2 cellular contexts compared by ENCODE assay signal in genomic region chr18:42414756-42415454, GRCh38.
TF ChIP-seq lines count a peak whose summit lies in the region.

No MANE protein-coding gene starts in this region.

TF ChIP-seq in SK-N-SH treated with all-trans-retinoic acid at 6 μM for 48 hours, 23 proteins besides CTCF, POLR2A, EP300 and RAD21 (continued from another document):
- 0 out of 2 replicates have a peak, but pooled peaks have one; percentile 49 for TF ChIP-seq PATZ1 (CRISPR knock-in tag; IDR thresholded peaks at IDR 0.05; ENCODE audit: borderline replicate concordance)
- TF ChIP-seq, protein P1, sequence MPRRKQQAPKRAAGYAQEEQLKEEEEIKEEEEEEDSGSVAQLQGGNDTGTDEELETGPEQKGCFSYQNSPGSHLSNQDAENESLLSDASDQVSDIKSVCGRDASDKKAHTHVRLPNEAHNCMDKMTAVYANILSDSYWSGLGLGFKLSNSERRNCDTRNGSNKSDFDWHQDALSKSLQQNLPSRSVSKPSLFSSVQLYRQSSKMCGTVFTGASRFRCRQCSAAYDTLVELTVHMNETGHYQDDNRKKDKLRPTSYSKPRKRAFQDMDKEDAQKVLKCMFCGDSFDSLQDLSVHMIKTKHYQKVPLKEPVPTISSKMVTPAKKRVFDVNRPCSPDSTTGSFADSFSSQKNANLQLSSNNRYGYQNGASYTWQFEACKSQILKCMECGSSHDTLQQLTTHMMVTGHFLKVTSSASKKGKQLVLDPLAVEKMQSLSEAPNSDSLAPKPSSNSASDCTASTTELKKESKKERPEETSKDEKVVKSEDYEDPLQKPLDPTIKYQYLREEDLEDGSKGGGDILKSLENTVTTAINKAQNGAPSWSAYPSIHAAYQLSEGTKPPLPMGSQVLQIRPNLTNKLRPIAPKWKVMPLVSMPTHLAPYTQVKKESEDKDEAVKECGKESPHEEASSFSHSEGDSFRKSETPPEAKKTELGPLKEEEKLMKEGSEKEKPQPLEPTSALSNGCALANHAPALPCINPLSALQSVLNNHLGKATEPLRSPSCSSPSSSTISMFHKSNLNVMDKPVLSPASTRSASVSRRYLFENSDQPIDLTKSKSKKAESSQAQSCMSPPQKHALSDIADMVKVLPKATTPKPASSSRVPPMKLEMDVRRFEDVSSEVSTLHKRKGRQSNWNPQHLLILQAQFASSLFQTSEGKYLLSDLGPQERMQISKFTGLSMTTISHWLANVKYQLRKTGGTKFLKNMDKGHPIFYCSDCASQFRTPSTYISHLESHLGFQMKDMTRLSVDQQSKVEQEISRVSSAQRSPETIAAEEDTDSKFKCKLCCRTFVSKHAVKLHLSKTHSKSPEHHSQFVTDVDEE (CRISPR knock-in tag; IDR thresholded peaks at IDR 0.05): no peak

TF ChIP-seq in SK-N-SH, 30 proteins besides CTCF, POLR2A, EP300 and RAD21 (continued from another document):
- TF ChIP-seq REST (IDR thresholded peaks at IDR 0.05; ENCODE audit: low read depth, low read length) (no peak), GATA2 (CRISPR knock-in tag; IDR thresholded peaks at IDR 0.05) (no peak), POLR2AphosphoS5 (IDR thresholded peaks at IDR 0.05; ENCODE audit: low read depth, low read length) (no peak), RCOR1 (IDR thresholded peaks at IDR 0.05; ENCODE audit: low read length) (no peak), FOXJ3 (CRISPR knock-in tag; IDR thresholded peaks at IDR 0.05) (no peak), TEAD4 (IDR thresholded peaks at IDR 0.05; ENCODE audit: borderline replicate concordance, insufficient read depth) (no peak)
